In genomic region chr5:173762045-173762444, GRCh38 we compare ENCODE assay signal across 27 cellular contexts.
"Had no signal": no experiment of that assay in that cellular context is flagged by ENCODE, and none has a peak within 500 bp of the region (broad histone marks: within the 10 kb centered on the region; RNA-seq: fewer than 3 reads in every experiment).

No MANE protein-coding gene starts in this region.

- H3K27ac ChIP-seq: body of pancreas, cardiac muscle cell, left lung, neutrophil, pancreas, stomach, suprapubic skin, transverse colon, uterus had no signal

- ATAC-seq: activated naive CD8-positive, alpha-beta T cell treated with anti-CD3 and anti-CD28 coated beads, Interleukin-2, amount 50 U/mL, for 24 hours; activated T-cell treated with anti-CD3 and anti-CD28 coated beads, Interleukin-2, amount 50 U/mL, for 72 hours; body of pancreas; left lung; naive thymus-derived CD8-positive, alpha-beta T cell; pancreas; sciatic nerve; stimulated activated memory B cell treated with anti-CD40 and anti-IgM and Interleukin-4, amounts not matched to agents 10 μg/mL and 1 μg/mL and 100 μg/mL, for 72 hours had no signal

- H3K27me3 ChIP-seq: body of pancreas, cardiac muscle cell, left lung, neutrophil, pancreas, stomach, suprapubic skin, transverse colon, uterus had no signal

- H3K36me3 ChIP-seq: cardiac muscle cell, left lung, neutrophil, pancreas, stomach, suprapubic skin, transverse colon, uterus had no signal

- DNase-seq: activated CD4-positive, alpha-beta memory T cell treated with anti-CD3 and anti-CD28 coated beads, Interleukin-2, amount 10 ng/mL, durations not matched to agents 7 days and 5 days; activated CD4-positive, alpha-beta T cell treated with anti-CD3 and anti-CD28 coated beads, Interleukin-2, amount 10 ng/mL, durations not matched to agents 24 days and 14 days; activated effector memory CD4-positive, alpha-beta T cell treated with Interleukin-2 at 50 U/mL for 16 hours; activated naive CD4-positive, alpha-beta T cell treated with anti-CD3 and anti-CD28 coated beads for 36 hours; activated naive CD8-positive, alpha-beta T cell treated with anti-CD3 and anti-CD28 coated beads, Interleukin-2, amount 50 U/mL, for 24 hours; activated T-cell treated with anti-CD3 and anti-CD28 coated beads, Interleukin-2, amount 50 U/mL, for 72 hours; body of pancreas; effector CD4-positive, alpha-beta T cell; foreskin fibroblast; hippocampal formation; kidney glomerular epithelial cell; left lung; naive thymus-derived CD8-positive, alpha-beta T cell; pancreas; stimulated activated CD4-positive, alpha-beta T cell treated with anti-CD3 and anti-CD28 coated beads, Interleukin-15, amount 100 ng/mL, for 24 hours; stomach; T-helper 2 cell; transverse colon; uterus had no signal

- H3K36me3 Mint-ChIP-seq: mesothelial cell of epicardium; naive thymus-derived CD8-positive, alpha-beta T cell; stimulated activated memory B cell treated with anti-CD40 and anti-IgM and Interleukin-4, amounts not matched to agents 10 μg/mL and 1 μg/mL and 100 μg/mL, for 72 hours had no signal

- H3K9me3 Mint-ChIP-seq: activated CD4-positive, alpha-beta memory T cell treated with anti-CD3 and anti-CD28 coated beads, Interleukin-2, amount 10 ng/mL, durations not matched to agents 7 days and 5 days; activated CD4-positive, alpha-beta T cell treated with anti-CD3 and anti-CD28 coated beads, Interleukin-2, amount 10 ng/mL, durations not matched to agents 24 days and 14 days; activated naive CD4-positive, alpha-beta T cell treated with anti-CD3 and anti-CD28 coated beads for 36 hours; activated naive CD8-positive, alpha-beta T cell treated with anti-CD3 and anti-CD28 coated beads, Interleukin-2, amount 50 U/mL, for 24 hours; activated T-cell treated with anti-CD3 and anti-CD28 coated beads, Interleukin-2, amount 50 U/mL, for 72 hours; dendritic cell treated with granulocyte-macrophage colony-stimulating factor and Interleukin-4, amounts not matched to agents 40 ng/mL and 50 ng/mL, for 4 days; mesothelial cell of epicardium; naive thymus-derived CD8-positive, alpha-beta T cell; stimulated activated memory B cell treated with anti-CD40 and anti-IgM and Interleukin-4, amounts not matched to agents 10 μg/mL and 1 μg/mL and 100 μg/mL, for 72 hours had no signal

- H3K4me3 Mint-ChIP-seq: activated CD4-positive, alpha-beta memory T cell treated with anti-CD3 and anti-CD28 coated beads, Interleukin-2, amount 10 ng/mL, durations not matched to agents 7 days and 5 days; activated CD4-positive, alpha-beta T cell treated with anti-CD3 and anti-CD28 coated beads, Interleukin-2, amount 10 ng/mL, durations not matched to agents 24 days and 14 days; activated naive CD4-positive, alpha-beta T cell treated with anti-CD3 and anti-CD28 coated beads for 36 hours; activated naive CD8-positive, alpha-beta T cell treated with anti-CD3 and anti-CD28 coated beads, Interleukin-2, amount 50 U/mL, for 24 hours; activated T-cell treated with anti-CD3 and anti-CD28 coated beads, Interleukin-2, amount 50 U/mL, for 72 hours; dendritic cell treated with granulocyte-macrophage colony-stimulating factor and Interleukin-4, amounts not matched to agents 40 ng/mL and 50 ng/mL, for 4 days; mesothelial cell of epicardium; naive thymus-derived CD8-positive, alpha-beta T cell; stimulated activated memory B cell treated with anti-CD40 and anti-IgM and Interleukin-4, amounts not matched to agents 10 μg/mL and 1 μg/mL and 100 μg/mL, for 72 hours had no signal

- H3K4me3 ChIP-seq: body of pancreas, cardiac muscle cell, left lung, pancreas, smooth muscle cell, stomach, suprapubic skin, transverse colon, uterus had no signal

- H3K27ac Mint-ChIP-seq: activated CD4-positive, alpha-beta memory T cell treated with anti-CD3 and anti-CD28 coated beads, Interleukin-2, amount 10 ng/mL, durations not matched to agents 7 days and 5 days; activated CD4-positive, alpha-beta T cell treated with anti-CD3 and anti-CD28 coated beads, Interleukin-2, amount 10 ng/mL, durations not matched to agents 24 days and 14 days; activated naive CD4-positive, alpha-beta T cell treated with anti-CD3 and anti-CD28 coated beads for 36 hours; activated naive CD8-positive, alpha-beta T cell treated with anti-CD3 and anti-CD28 coated beads, Interleukin-2, amount 50 U/mL, for 24 hours; activated T-cell treated with anti-CD3 and anti-CD28 coated beads, Interleukin-2, amount 50 U/mL, for 72 hours; dendritic cell treated with granulocyte-macrophage colony-stimulating factor and Interleukin-4, amounts not matched to agents 40 ng/mL and 50 ng/mL, for 4 days; mesothelial cell of epicardium; naive thymus-derived CD8-positive, alpha-beta T cell had no signal

- H3K9me3 ChIP-seq: body of pancreas, left lung, neutrophil, pancreas, stomach, suprapubic skin, transverse colon, uterus had no signal

- H3K4me1 Mint-ChIP-seq: activated CD4-positive, alpha-beta memory T cell treated with anti-CD3 and anti-CD28 coated beads, Interleukin-2, amount 10 ng/mL, durations not matched to agents 7 days and 5 days; activated CD4-positive, alpha-beta T cell treated with anti-CD3 and anti-CD28 coated beads, Interleukin-2, amount 10 ng/mL, durations not matched to agents 24 days and 14 days; activated naive CD8-positive, alpha-beta T cell treated with anti-CD3 and anti-CD28 coated beads, Interleukin-2, amount 50 U/mL, for 24 hours; naive thymus-derived CD8-positive, alpha-beta T cell had no signal

- H3K4me1 ChIP-seq: uterus had no signal
